In genomic region chr20:19886666-19887288, GRCh38 we compare ENCODE assay signal across 9 cellular contexts.
DNase-seq lines count a peak whose midpoint lies in the region; FAIRE-seq and TF ChIP-seq lines count a peak whose summit lies in the region.
"Had no signal": no experiment of that assay in that cellular context is flagged by ENCODE, and none has a peak within 500 bp of the region (broad histone marks: within the 10 kb centered on the region; RNA-seq: fewer than 3 reads in every experiment).

No MANE protein-coding gene starts in this region.

- H3K36me3 ChIP-seq in brain microvascular endothelial cell (replicated peaks), result no peaks in the 10 kb centered on the region

- no peak overlapping the region for H3K4me3 Mint-ChIP-seq in osteocyte (ENCODE audit: unreplicated experiment)

- peaks cover 50% of the 10 kb centered on the region for H3K4me1 Mint-ChIP-seq in osteocyte (ENCODE audit: unreplicated experiment)

- in situ Hi-C loops in brain microvascular endothelial cell (cut with HindIII; ENCODE audit: low pct_ligation_motif_present, low sequenced_read_pairs), result no loop called here

- TF ChIP-seq CTCF in fibroblast of mammary gland (conservative IDR thresholded peaks at IDR 0.05; ENCODE audit: control insufficient read depth, insufficient read depth, low read depth, low read length) (peak; percentile 12), osteocyte (IDR thresholded peaks at IDR 0.05) (peak; percentile 17), brain microvascular endothelial cell (IDR thresholded peaks at IDR 0.05; ENCODE audit: low read depth, low read length, missing control alignments) (no peak)

- H3K9me3 Mint-ChIP-seq in osteocyte (ENCODE audit: unreplicated experiment), result peaks cover 4% of the 10 kb centered on the region

- no peak overlapping the region for H3K27ac ChIP-seq in brain microvascular endothelial cell

- no peaks in the 10 kb centered on the region for H3K27me3 ChIP-seq in brain microvascular endothelial cell (replicated peaks)

- H3K27me3 Mint-ChIP-seq in osteocyte (ENCODE audit: unreplicated experiment), result no peaks in the 10 kb centered on the region

- FAIRE-seq in RCC 7860 (lab: Jason Lieb, UNC), result no peak

- peak; percentile 31 for DNase-seq in AG20443 (ENCODE audit: low spot score)
- peak; percentile 4 for DNase-seq in RCC 7860 (ENCODE audit: low spot score)
- peak; percentile 33 for DNase-seq in fibroblast of mammary gland (ENCODE audit: low read depth)
- no peak for DNase-seq in osteocyte (ENCODE audit: extremely low spot score, unreplicated experiment)
- no peak for DNase-seq in DMS114 treated with DMSO at 0.1 percent for 48 hours (lab: John Stamatoyannopoulos, UW; ENCODE audit: unreplicated experiment)
- DNase-seq in brain microvascular endothelial cell, result no peak
- DNase-seq in kidney glomerular epithelial cell (lab: John Stamatoyannopoulos, UW), result no peak
- DNase-seq in NCI-H128 (lab: John Stamatoyannopoulos, UW; ENCODE audit: unreplicated experiment), result no peak
- DNase-seq: stimulated activated CD4-positive, alpha-beta T cell treated with anti-CD3 and anti-CD28 coated beads, Interleukin-4, amount 100 ng/mL, for 1 hour had no signal

- peak overlapping the region; percentile 45 for H3K27ac Mint-ChIP-seq in osteocyte (ENCODE audit: unreplicated experiment)

- peaks cover 19% of the 10 kb centered on the region for H3K36me3 Mint-ChIP-seq in osteocyte (ENCODE audit: unreplicated experiment)

- H3K4me3 ChIP-seq in fibroblast of mammary gland (ENCODE audit: control insufficient read depth, low read depth, low read length) (no peak overlapping the region), brain microvascular endothelial cell (ENCODE audit: low read depth, low read length) (no peak overlapping the region)

Comparison
In these comparisons a context has a peak if more than half of its experiments do, and no peak if none do; other contexts are left out.
1. DNase-seq: peak in AG20443 (single experiment), RCC 7860 (single experiment) and fibroblast of mammary gland (single experiment); none in osteocyte (single experiment), DMS114 treated with DMSO at 0.1 percent for 48 hours (single experiment), brain microvascular endothelial cell (single experiment), kidney glomerular epithelial cell (single experiment) and NCI-H128 (single experiment).